Comparison of ENCODE assay signal across 13 cellular contexts in the genomic region with DNA sequence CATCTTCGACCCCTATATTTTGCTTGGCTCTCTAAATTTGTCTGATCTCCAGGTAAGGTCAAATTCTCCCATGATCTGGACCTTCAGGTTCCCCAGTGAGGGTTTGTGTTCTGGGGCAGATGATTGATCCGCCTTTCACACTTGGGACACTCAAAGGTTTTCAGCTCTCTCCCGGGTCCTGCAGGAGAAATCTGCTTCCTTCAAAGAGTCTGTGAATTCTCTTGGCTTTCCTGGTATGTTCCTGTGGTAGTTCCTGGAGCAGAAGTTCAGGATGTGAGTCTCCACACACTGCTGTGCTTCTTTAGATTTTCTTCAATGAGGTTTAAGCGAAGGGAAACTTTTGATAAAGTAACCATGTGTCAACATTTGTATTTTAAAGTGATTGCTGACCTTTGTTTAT.
DNase-seq lines count a peak whose midpoint lies in the region; ATAC-seq and TF ChIP-seq lines count a peak whose summit lies in the region.
"Had no signal": no experiment of that assay in that cellular context is flagged by ENCODE, and none has a peak within 500 bp of the region (broad histone marks: within the 10 kb centered on the region; RNA-seq: fewer than 3 reads in every experiment).

No MANE protein-coding gene starts in this region.

- H3K4me1 ChIP-seq in Panc1 (ENCODE audit: control insufficient read depth, insufficient read depth, low read length) (peaks cover 9% of the 10 kb centered on the region; the same call in 1 of the 2 replicates), esophagus (ENCODE audit: control insufficient read depth in 2 of 2, insufficient read depth in 2 of 2, low read length in 1 of 2) (peaks cover 0 to 7% of the 10 kb centered on the region in 2 donors)

- no peaks in the 10 kb centered on the region for H3K27me3 ChIP-seq in Panc1 (ENCODE audit: control insufficient read depth, insufficient read depth, low read length)
- no peaks in the 10 kb centered on the region for H3K27me3 ChIP-seq in esophagus (ENCODE audit: control insufficient read depth in 1 of 2, insufficient read depth in 2 of 2, low read length in 2 of 2)

- no peaks in the 10 kb centered on the region for H3K36me3 Mint-ChIP-seq in activated CD8-positive, alpha-beta memory T cell treated with anti-CD3 and anti-CD28 coated beads, Interleukin-2, amount 10 ng/mL, durations not matched to agents 7 days and 5 days

- H3K36me3 ChIP-seq in Panc1 (ENCODE audit: control insufficient read depth, insufficient read depth, low read length): no peaks in the 10 kb centered on the region
- no peaks in the 10 kb centered on the region for H3K36me3 ChIP-seq in esophagus (ENCODE audit: control insufficient read depth in 2 of 2, insufficient read depth in 2 of 2, low read length in 1 of 2)

- no peaks in the 10 kb centered on the region for H3K4me1 Mint-ChIP-seq in activated CD8-positive, alpha-beta memory T cell treated with anti-CD3 and anti-CD28 coated beads, Interleukin-2, amount 10 ng/mL, durations not matched to agents 7 days and 5 days

- H3K4me3 Mint-ChIP-seq in activated CD8-positive, alpha-beta memory T cell treated with anti-CD3 and anti-CD28 coated beads, Interleukin-2, amount 10 ng/mL, durations not matched to agents 7 days and 5 days: no peak overlapping the region

- no TSS peak for BruUV-seq in Panc1 (replicated peaks; lab: Mats Ljungman, UMichigan)

- TF ChIP-seq CTCF in 22Rv1 (IDR thresholded peaks at IDR 0.05) (no peak), Panc1 (IDR thresholded peaks at IDR 0.05) (no peak)

- DNase-seq in HT-29 (ENCODE audit: low spot score) (peak; percentile 65), Panc1 (ENCODE audit: low read depth, low spot score) (no peak), foreskin melanocyte (no peak), RPMI8226 (no peak)
- DNase-seq in activated CD8-positive, alpha-beta memory T cell treated with anti-CD3 and anti-CD28 coated beads, Interleukin-2, amount 10 ng/mL, durations not matched to agents 7 days and 5 days: no peak
- DNase-seq: C1 segment of cervical spinal cord, GF-D8, H7, NCI-H2029 treated with DMSO at 0.1 percent for 48 hours, NCI-H510A treated with DMSO at 0.1 percent for 48 hours had no signal

- H3K9me3 ChIP-seq in Panc1 (ENCODE audit: control insufficient read depth, insufficient read depth, low read depth, low read length) (no peaks in the 10 kb centered on the region), esophagus (ENCODE audit: control insufficient read depth in 2 of 2, insufficient read depth in 1 of 2, low read depth in 1 of 2, low read length in 1 of 2) (peaks cover 0 to 3% of the 10 kb centered on the region in 2 donors)

- H3K27me3 Mint-ChIP-seq in activated CD8-positive, alpha-beta memory T cell treated with anti-CD3 and anti-CD28 coated beads, Interleukin-2, amount 10 ng/mL, durations not matched to agents 7 days and 5 days: no peaks in the 10 kb centered on the region

- no peak overlapping the region for H3K27ac Mint-ChIP-seq in activated CD8-positive, alpha-beta memory T cell treated with anti-CD3 and anti-CD28 coated beads, Interleukin-2, amount 10 ng/mL, durations not matched to agents 7 days and 5 days

- intact Hi-C loops in Panc1 (cut with micrococcal nuclease; ENCODE audit: unreplicated experiment): no loop called here

- CTCF ChIA-PET in Panc1 (lab: Charles Lee): interaction anchor here (0.6 kb wide), 1 partner anchor 265 kb away, joined by 3 read pairs; no protein-coding TSS in a partner anchor
- CTCF ChIA-PET in activated CD8-positive, alpha-beta memory T cell treated with anti-CD3 and anti-CD28 coated beads, Interleukin-2, amount 10 ng/mL, durations not matched to agents 7 days and 5 days (lab: Charles Lee): no interaction called here

- ATAC-seq in Panc1 (peak; percentile 70), GM21737 (IDR thresholded peaks at IDR 0.05; ENCODE audit: unreplicated experiment) (no peak)
- ATAC-seq in activated CD8-positive, alpha-beta memory T cell treated with anti-CD3 and anti-CD28 coated beads, Interleukin-2, amount 10 ng/mL, durations not matched to agents 7 days and 5 days: no peak

- H3K27ac ChIP-seq in 22Rv1: peak overlapping the region; percentile 76
- H3K27ac ChIP-seq in Panc1 (ENCODE audit: low read length): peak overlapping the region; percentile 63
- H3K27ac ChIP-seq in esophagus (ENCODE audit: low read depth in 2 of 2, low read length in 1 of 2): peak overlapping the region; percentile 38 to 77

- in situ Hi-C loops in Panc1 (cut with HindIII; ENCODE audit: low pct_unique_long_range_greater_than_20kb, low sequenced_read_pairs): no loop called here

- H3K4me3 ChIP-seq in Panc1 (ENCODE audit: low read depth in 2 of 2, low read length in 2 of 2): peak overlapping the region in 1 of 2 experiments; percentile 29; a peak in 2 of 4 replicates
- no peak overlapping the region for H3K4me3 ChIP-seq in esophagus (ENCODE audit: low read depth in 1 of 2, low read length in 2 of 2)

- 69 to 72% methylated on average over 4 of the region's 4 CpGs for WGBS in esophagus, 2 donors

- POLR2A ChIA-PET in Panc1 (lab: Charles Lee): no interaction called here

- H3K9me3 Mint-ChIP-seq in activated CD8-positive, alpha-beta memory T cell treated with anti-CD3 and anti-CD28 coated beads, Interleukin-2, amount 10 ng/mL, durations not matched to agents 7 days and 5 days (ENCODE audit: low read depth): peaks cover 20% of the 10 kb centered on the region
